Comparison of ENCODE assay signal across 1 cellular context in genomic region chr2:20728114-20728758, GRCh38.
TF ChIP-seq lines count a peak whose summit lies in the region.

No MANE protein-coding gene starts in this region.

TF ChIP-seq in HepG2, 621 proteins besides CTCF, POLR2A, EP300 and RAD21 (continued from another document and continues in another):
- TF ChIP-seq SMAD1 (CRISPR knock-in tag; IDR thresholded peaks at IDR 0.05; ENCODE audit: borderline replicate concordance, low read depth) (no peak), ZNF264 (CRISPR knock-in tag; IDR thresholded peaks at IDR 0.05) (peak; percentile 79), SIX4 (CRISPR knock-in tag; IDR thresholded peaks at IDR 0.05) (peak; percentile 66; the same call in 1 of the 2 replicates), HOXA3 (CRISPR knock-in tag; IDR thresholded peaks at IDR 0.05) (peak; percentile 84; the same call in 1 of the 2 replicates), SMARCE1 (IDR thresholded peaks at IDR 0.05; ENCODE audit: borderline replicate concordance) (no peak), ZNF672 (CRISPR knock-in tag; IDR thresholded peaks at IDR 0.05) (no peak), MXI1 (IDR thresholded peaks at IDR 0.05; ENCODE audit: borderline replicate concordance, low read depth, low read length) (peak; percentile 62; the same call in 1 of the 3 replicates), RFX3 (CRISPR knock-in tag; IDR thresholded peaks at IDR 0.05) (peak; percentile 35; the same call in 1 of the 2 replicates), TRIM22 (IDR thresholded peaks at IDR 0.05) (no peak), ZHX1 (CRISPR knock-in tag; IDR thresholded peaks at IDR 0.05; ENCODE audit: low read depth) (no peak; the same call in 1 of the 2 replicates), ZNF318 (CRISPR knock-in tag; IDR thresholded peaks at IDR 0.05) (no peak), CSRNP2 (CRISPR knock-in tag; conservative IDR thresholded peaks at IDR 0.05; ENCODE audit: low read depth) (no peak), CEBPG (CRISPR knock-in tag; IDR thresholded peaks at IDR 0.05) (peak; percentile 88), ZNF350 (CRISPR knock-in tag; IDR thresholded peaks at IDR 0.05; ENCODE audit: borderline replicate concordance, low read depth) (peak; percentile 58; the same call in 1 of the 2 replicates), SRY (CRISPR knock-in tag; IDR thresholded peaks at IDR 0.05) (no peak), JUND (CRISPR knock-in tag; IDR thresholded peaks at IDR 0.05) (peak; percentile 29; the same call in 1 of the 2 replicates), PCBP1 (IDR thresholded peaks at IDR 0.05; ENCODE audit: borderline replicate concordance, low read depth, low read length) (no peak), FOXK1 (CRISPR knock-in tag; IDR thresholded peaks at IDR 0.05; ENCODE audit: borderline replicate concordance, low read depth) (peak; percentile 94), ZFP90 (CRISPR knock-in tag; IDR thresholded peaks at IDR 0.05; ENCODE audit: borderline replicate concordance) (peak; percentile 44; the same call in 1 of the 2 replicates), NR3C1 (CRISPR knock-in tag; IDR thresholded peaks at IDR 0.05) (no peak), KDM6A (CRISPR knock-in tag; IDR thresholded peaks at IDR 0.05; ENCODE audit: low read depth) (peak; percentile 95), ZFP1 (CRISPR knock-in tag; IDR thresholded peaks at IDR 0.05) (peak; percentile 93), ZNF704 (CRISPR knock-in tag; IDR thresholded peaks at IDR 0.05; ENCODE audit: borderline replicate concordance) (no peak), GRHL1 (CRISPR knock-in tag; conservative IDR thresholded peaks at IDR 0.05) (no peak), ZNF879 (CRISPR knock-in tag; IDR thresholded peaks at IDR 0.05) (no peak), NFKB2 (CRISPR knock-in tag; IDR thresholded peaks at IDR 0.05; ENCODE audit: borderline replicate concordance) (no peak), NR2F2 (IDR thresholded peaks at IDR 0.05; ENCODE audit: borderline replicate concordance, low read depth) (peak; percentile 99), FOXA3 (CRISPR knock-in tag; IDR thresholded peaks at IDR 0.05) (peak; percentile 94), ZNF235 (CRISPR knock-in tag; IDR thresholded peaks at IDR 0.05; ENCODE audit: borderline replicate concordance) (no peak), SP2 (CRISPR knock-in tag; IDR thresholded peaks at IDR 0.05) (no peak), HNF4G (IDR thresholded peaks at IDR 0.05; ENCODE audit: borderline replicate concordance, low read depth, low read length) (peak; percentile 96), HNF4G (CRISPR knock-in tag; IDR thresholded peaks at IDR 0.05; ENCODE audit: borderline replicate concordance, low read depth) (peak; percentile 87), JUN (CRISPR knock-in tag; IDR thresholded peaks at IDR 0.05) (peak; percentile 83), ZNF34 (CRISPR knock-in tag; IDR thresholded peaks at IDR 0.05; ENCODE audit: borderline replicate concordance) (no peak), RNF2 (conservative IDR thresholded peaks at IDR 0.05; ENCODE audit: low read depth) (no peak), MLLT10 (CRISPR knock-in tag; IDR thresholded peaks at IDR 0.05) (no peak)
- TF ChIP-seq, protein P1, sequence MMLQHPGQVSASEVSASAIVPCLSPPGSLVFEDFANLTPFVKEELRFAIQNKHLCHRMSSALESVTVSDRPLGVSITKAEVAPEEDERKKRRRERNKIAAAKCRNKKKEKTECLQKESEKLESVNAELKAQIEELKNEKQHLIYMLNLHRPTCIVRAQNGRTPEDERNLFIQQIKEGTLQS (CRISPR knock-in tag; IDR thresholded peaks at IDR 0.05), result 0 out of 2 replicates have a peak, but pooled peaks have one; percentile 32
- TF ChIP-seq, protein P2, sequence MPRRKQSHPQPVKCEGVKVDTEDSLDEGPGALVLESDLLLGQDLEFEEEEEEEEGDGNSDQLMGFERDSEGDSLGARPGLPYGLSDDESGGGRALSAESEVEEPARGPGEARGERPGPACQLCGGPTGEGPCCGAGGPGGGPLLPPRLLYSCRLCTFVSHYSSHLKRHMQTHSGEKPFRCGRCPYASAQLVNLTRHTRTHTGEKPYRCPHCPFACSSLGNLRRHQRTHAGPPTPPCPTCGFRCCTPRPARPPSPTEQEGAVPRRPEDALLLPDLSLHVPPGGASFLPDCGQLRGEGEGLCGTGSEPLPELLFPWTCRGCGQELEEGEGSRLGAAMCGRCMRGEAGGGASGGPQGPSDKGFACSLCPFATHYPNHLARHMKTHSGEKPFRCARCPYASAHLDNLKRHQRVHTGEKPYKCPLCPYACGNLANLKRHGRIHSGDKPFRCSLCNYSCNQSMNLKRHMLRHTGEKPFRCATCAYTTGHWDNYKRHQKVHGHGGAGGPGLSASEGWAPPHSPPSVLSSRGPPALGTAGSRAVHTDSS (CRISPR knock-in tag; conservative IDR thresholded peaks at IDR 0.05), result no peak
- TF ChIP-seq, protein P3, sequence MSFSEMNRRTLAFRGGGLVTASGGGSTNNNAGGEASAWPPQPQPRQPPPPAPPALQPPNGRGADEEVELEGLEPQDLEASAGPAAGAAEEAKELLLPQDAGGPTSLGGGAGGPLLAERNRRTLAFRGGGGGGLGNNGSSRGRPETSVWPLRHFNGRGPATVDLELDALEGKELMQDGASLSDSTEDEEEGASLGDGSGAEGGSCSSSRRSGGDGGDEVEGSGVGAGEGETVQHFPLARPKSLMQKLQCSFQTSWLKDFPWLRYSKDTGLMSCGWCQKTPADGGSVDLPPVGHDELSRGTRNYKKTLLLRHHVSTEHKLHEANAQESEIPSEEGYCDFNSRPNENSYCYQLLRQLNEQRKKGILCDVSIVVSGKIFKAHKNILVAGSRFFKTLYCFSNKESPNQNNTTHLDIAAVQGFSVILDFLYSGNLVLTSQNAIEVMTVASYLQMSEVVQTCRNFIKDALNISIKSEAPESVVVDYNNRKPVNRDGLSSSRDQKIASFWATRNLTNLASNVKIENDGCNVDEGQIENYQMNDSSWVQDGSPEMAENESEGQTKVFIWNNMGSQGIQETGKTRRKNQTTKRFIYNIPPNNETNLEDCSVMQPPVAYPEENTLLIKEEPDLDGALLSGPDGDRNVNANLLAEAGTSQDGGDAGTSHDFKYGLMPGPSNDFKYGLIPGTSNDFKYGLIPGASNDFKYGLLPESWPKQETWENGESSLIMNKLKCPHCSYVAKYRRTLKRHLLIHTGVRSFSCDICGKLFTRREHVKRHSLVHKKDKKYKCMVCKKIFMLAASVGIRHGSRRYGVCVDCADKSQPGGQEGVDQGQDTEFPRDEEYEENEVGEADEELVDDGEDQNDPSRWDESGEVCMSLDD (CRISPR knock-in tag; IDR thresholded peaks at IDR 0.05; ENCODE audit: borderline replicate concordance), result no peak
